ENCODE assay signal across 1 cellular context in the genomic region with DNA sequence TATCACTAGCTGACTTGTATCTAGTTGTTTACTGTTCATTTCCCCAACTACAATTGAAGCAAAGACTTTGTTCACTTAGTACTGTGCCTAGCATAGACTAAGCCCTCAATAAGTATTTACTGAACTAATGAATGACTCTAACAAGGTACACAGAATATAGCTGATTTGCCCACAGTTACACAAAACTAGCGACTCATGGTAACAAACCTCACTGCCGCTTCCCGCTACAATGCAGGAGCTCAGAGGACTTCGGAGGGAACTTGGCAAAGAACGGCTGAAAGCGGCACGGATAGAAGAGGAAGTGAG.
TF ChIP-seq lines count a peak whose summit lies in the region.

No MANE protein-coding gene starts in this region.

TF ChIP-seq in HepG2, 621 proteins besides CTCF, POLR2A, EP300 and RAD21 (continues in another document):
- TF ChIP-seq, protein P1, sequence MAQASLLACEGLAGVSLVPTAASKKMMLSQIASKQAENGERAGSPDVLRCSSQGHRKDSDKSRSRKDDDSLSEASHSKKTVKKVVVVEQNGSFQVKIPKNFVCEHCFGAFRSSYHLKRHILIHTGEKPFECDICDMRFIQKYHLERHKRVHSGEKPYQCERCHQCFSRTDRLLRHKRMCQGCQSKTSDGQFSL (CRISPR knock-in tag; IDR thresholded peaks at IDR 0.05) = 0 out of 2 replicates have a peak, but pooled peaks have one; percentile 5
- TF ChIP-seq, protein P2, sequence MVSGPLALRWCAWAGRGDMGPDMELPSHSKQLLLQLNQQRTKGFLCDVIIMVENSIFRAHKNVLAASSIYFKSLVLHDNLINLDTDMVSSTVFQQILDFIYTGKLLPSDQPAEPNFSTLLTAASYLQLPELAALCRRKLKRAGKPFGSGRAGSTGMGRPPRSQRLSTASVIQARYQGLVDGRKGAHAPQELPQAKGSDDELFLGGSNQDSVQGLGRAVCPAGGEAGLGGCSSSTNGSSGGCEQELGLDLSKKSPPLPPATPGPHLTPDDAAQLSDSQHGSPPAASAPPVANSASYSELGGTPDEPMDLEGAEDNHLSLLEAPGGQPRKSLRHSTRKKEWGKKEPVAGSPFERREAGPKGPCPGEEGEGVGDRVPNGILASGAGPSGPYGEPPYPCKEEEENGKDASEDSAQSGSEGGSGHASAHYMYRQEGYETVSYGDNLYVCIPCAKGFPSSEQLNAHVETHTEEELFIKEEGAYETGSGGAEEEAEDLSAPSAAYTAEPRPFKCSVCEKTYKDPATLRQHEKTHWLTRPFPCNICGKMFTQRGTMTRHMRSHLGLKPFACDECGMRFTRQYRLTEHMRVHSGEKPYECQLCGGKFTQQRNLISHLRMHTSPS (CRISPR knock-in tag; IDR thresholded peaks at IDR 0.05; ENCODE audit: low read depth) = no peak
- TF ChIP-seq KMT2B (CRISPR knock-in tag; IDR thresholded peaks at IDR 0.05) (no peak), GABPA (IDR thresholded peaks at IDR 0.05; ENCODE audit: low read depth, low read length) (peak; percentile 49), GABPA (CRISPR knock-in tag; IDR thresholded peaks at IDR 0.05; ENCODE audit: low read depth) (no peak), RXRA (CRISPR knock-in tag; IDR thresholded peaks at IDR 0.05) (no peak), TRIM24 (CRISPR knock-in tag; IDR thresholded peaks at IDR 0.05) (no peak), ZNF430 (CRISPR knock-in tag; IDR thresholded peaks at IDR 0.05) (no peak), RXRB (CRISPR knock-in tag; IDR thresholded peaks at IDR 0.05; ENCODE audit: borderline replicate concordance) (no peak), ZNF441 (CRISPR knock-in tag; IDR thresholded peaks at IDR 0.05; ENCODE audit: borderline replicate concordance) (no peak), ZNF138 (CRISPR knock-in tag; IDR thresholded peaks at IDR 0.05; ENCODE audit: low read depth) (no peak), ATAD3A (CRISPR knock-in tag; IDR thresholded peaks at IDR 0.05) (no peak), ZNF24 (IDR thresholded peaks at IDR 0.05) (peak; percentile 71), KDM4B (CRISPR knock-in tag; IDR thresholded peaks at IDR 0.05) (no peak), FOXK1 (CRISPR knock-in tag; IDR thresholded peaks at IDR 0.05; ENCODE audit: borderline replicate concordance, low read depth) (no peak), EEA1 (CRISPR knock-in tag; IDR thresholded peaks at IDR 0.05; ENCODE audit: borderline replicate concordance) (no peak), HNRNPL (IDR thresholded peaks at IDR 0.05; ENCODE audit: low read depth, low read length) (no peak), SNAI1 (CRISPR knock-in tag; IDR thresholded peaks at IDR 0.05; ENCODE audit: borderline replicate concordance) (no peak), ZNF350 (CRISPR knock-in tag; IDR thresholded peaks at IDR 0.05; ENCODE audit: borderline replicate concordance, low read depth) (no peak), ZNF782 (CRISPR knock-in tag; IDR thresholded peaks at IDR 0.05; ENCODE audit: borderline replicate concordance) (no peak), ZNF629 (CRISPR knock-in tag; conservative IDR thresholded peaks at IDR 0.05) (no peak), ATF7 (IDR thresholded peaks at IDR 0.05) (no peak), ATF7 (CRISPR knock-in tag; IDR thresholded peaks at IDR 0.05) (no peak), ZNF883 (CRISPR knock-in tag; IDR thresholded peaks at IDR 0.05; ENCODE audit: not compliant biosample characterization) (no peak), HIVEP1 (CRISPR knock-in tag; IDR thresholded peaks at IDR 0.05) (no peak), ZNF367 (CRISPR knock-in tag; IDR thresholded peaks at IDR 0.05; ENCODE audit: borderline replicate concordance) (no peak), ZNF30 (CRISPR knock-in tag; IDR thresholded peaks at IDR 0.05) (no peak)
- TF ChIP-seq, protein P3, sequence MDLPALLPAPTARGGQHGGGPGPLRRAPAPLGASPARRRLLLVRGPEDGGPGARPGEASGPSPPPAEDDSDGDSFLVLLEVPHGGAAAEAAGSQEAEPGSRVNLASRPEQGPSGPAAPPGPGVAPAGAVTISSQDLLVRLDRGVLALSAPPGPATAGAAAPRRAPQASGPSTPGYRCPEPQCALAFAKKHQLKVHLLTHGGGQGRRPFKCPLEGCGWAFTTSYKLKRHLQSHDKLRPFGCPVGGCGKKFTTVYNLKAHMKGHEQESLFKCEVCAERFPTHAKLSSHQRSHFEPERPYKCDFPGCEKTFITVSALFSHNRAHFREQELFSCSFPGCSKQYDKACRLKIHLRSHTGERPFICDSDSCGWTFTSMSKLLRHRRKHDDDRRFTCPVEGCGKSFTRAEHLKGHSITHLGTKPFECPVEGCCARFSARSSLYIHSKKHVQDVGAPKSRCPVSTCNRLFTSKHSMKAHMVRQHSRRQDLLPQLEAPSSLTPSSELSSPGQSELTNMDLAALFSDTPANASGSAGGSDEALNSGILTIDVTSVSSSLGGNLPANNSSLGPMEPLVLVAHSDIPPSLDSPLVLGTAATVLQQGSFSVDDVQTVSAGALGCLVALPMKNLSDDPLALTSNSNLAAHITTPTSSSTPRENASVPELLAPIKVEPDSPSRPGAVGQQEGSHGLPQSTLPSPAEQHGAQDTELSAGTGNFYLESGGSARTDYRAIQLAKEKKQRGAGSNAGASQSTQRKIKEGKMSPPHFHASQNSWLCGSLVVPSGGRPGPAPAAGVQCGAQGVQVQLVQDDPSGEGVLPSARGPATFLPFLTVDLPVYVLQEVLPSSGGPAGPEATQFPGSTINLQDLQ (CRISPR knock-in tag; IDR thresholded peaks at IDR 0.05) = no peak
- TF ChIP-seq, protein P4, sequence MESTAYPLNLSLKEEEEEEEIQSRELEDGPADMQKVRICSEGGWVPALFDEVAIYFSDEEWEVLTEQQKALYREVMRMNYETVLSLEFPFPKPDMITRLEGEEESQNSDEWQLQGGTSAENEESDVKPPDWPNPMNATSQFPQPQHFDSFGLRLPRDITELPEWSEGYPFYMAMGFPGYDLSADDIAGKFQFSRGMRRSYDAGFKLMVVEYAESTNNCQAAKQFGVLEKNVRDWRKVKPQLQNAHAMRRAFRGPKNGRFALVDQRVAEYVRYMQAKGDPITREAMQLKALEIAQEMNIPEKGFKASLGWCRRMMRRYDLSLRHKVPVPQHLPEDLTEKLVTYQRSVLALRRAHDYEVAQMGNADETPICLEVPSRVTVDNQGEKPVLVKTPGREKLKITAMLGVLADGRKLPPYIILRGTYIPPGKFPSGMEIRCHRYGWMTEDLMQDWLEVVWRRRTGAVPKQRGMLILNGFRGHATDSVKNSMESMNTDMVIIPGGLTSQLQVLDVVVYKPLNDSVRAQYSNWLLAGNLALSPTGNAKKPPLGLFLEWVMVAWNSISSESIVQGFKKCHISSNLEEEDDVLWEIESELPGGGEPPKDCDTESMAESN (CRISPR knock-in tag; conservative IDR thresholded peaks at IDR 0.05) = no peak
- TF ChIP-seq, protein P5, sequence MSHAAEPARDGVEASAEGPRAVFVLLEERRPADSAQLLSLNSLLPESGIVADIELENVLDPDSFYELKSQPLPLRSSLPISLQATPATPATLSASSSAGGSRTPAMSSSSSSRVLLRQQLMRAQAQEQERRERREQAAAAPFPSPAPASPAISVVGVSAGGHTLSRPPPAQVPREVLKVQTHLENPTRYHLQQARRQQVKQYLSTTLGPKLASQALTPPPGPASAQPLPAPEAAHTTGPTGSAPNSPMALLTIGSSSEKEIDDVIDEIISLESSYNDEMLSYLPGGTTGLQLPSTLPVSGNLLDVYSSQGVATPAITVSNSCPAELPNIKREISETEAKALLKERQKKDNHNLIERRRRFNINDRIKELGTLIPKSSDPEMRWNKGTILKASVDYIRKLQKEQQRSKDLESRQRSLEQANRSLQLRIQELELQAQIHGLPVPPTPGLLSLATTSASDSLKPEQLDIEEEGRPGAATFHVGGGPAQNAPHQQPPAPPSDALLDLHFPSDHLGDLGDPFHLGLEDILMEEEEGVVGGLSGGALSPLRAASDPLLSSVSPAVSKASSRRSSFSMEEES (CRISPR knock-in tag; IDR thresholded peaks at IDR 0.05) = no peak
- TF ChIP-seq, protein P6, sequence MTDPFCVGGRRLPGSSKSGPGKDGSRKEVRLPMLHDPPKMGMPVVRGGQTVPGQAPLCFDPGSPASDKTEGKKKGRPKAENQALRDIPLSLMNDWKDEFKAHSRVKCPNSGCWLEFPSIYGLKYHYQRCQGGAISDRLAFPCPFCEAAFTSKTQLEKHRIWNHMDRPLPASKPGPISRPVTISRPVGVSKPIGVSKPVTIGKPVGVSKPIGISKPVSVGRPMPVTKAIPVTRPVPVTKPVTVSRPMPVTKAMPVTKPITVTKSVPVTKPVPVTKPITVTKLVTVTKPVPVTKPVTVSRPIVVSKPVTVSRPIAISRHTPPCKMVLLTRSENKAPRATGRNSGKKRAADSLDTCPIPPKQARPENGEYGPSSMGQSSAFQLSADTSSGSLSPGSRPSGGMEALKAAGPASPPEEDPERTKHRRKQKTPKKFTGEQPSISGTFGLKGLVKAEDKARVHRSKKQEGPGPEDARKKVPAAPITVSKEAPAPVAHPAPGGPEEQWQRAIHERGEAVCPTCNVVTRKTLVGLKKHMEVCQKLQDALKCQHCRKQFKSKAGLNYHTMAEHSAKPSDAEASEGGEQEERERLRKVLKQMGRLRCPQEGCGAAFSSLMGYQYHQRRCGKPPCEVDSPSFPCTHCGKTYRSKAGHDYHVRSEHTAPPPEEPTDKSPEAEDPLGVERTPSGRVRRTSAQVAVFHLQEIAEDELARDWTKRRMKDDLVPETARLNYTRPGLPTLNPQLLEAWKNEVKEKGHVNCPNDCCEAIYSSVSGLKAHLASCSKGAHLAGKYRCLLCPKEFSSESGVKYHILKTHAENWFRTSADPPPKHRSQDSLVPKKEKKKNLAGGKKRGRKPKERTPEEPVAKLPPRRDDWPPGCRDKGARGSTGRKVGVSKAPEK (CRISPR knock-in tag; IDR thresholded peaks at IDR 0.05; ENCODE audit: borderline replicate concordance) = no peak
- TF ChIP-seq, protein P7, sequence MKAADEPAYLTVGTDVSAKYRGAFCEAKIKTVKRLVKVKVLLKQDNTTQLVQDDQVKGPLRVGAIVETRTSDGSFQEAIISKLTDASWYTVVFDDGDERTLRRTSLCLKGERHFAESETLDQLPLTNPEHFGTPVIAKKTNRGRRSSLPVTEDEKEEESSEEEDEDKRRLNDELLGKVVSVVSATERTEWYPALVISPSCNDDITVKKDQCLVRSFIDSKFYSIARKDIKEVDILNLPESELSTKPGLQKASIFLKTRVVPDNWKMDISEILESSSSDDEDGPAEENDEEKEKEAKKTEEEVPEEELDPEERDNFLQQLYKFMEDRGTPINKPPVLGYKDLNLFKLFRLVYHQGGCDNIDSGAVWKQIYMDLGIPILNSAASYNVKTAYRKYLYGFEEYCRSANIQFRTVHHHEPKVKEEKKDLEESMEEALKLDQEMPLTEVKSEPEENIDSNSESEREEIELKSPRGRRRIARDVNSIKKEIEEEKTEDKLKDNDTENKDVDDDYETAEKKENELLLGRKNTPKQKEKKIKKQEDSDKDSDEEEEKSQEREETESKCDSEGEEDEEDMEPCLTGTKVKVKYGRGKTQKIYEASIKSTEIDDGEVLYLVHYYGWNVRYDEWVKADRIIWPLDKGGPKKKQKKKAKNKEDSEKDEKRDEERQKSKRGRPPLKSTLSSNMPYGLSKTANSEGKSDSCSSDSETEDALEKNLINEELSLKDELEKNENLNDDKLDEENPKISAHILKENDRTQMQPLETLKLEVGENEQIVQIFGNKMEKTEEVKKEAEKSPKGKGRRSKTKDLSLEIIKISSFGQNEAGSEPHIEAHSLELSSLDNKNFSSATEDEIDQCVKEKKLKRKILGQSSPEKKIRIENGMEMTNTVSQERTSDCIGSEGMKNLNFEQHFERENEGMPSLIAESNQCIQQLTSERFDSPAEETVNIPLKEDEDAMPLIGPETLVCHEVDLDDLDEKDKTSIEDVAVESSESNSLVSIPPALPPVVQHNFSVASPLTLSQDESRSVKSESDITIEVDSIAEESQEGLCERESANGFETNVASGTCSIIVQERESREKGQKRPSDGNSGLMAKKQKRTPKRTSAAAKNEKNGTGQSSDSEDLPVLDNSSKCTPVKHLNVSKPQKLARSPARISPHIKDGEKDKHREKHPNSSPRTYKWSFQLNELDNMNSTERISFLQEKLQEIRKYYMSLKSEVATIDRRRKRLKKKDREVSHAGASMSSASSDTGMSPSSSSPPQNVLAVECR (CRISPR knock-in tag; IDR thresholded peaks at IDR 0.05; ENCODE audit: borderline replicate concordance) = no peak
- TF ChIP-seq, protein P8, sequence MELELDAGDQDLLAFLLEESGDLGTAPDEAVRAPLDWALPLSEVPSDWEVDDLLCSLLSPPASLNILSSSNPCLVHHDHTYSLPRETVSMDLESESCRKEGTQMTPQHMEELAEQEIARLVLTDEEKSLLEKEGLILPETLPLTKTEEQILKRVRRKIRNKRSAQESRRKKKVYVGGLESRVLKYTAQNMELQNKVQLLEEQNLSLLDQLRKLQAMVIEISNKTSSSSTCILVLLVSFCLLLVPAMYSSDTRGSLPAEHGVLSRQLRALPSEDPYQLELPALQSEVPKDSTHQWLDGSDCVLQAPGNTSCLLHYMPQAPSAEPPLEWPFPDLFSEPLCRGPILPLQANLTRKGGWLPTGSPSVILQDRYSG (CRISPR knock-in tag; IDR thresholded peaks at IDR 0.05) = no peak
- TF ChIP-seq, protein P9, sequence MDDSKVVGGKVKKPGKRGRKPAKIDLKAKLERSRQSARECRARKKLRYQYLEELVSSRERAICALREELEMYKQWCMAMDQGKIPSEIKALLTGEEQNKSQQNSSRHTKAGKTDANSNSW (CRISPR knock-in tag; IDR thresholded peaks at IDR 0.05; ENCODE audit: borderline replicate concordance) = 0 out of 2 replicates have a peak, but pooled peaks have one; percentile 15
- TF ChIP-seq, protein P10, sequence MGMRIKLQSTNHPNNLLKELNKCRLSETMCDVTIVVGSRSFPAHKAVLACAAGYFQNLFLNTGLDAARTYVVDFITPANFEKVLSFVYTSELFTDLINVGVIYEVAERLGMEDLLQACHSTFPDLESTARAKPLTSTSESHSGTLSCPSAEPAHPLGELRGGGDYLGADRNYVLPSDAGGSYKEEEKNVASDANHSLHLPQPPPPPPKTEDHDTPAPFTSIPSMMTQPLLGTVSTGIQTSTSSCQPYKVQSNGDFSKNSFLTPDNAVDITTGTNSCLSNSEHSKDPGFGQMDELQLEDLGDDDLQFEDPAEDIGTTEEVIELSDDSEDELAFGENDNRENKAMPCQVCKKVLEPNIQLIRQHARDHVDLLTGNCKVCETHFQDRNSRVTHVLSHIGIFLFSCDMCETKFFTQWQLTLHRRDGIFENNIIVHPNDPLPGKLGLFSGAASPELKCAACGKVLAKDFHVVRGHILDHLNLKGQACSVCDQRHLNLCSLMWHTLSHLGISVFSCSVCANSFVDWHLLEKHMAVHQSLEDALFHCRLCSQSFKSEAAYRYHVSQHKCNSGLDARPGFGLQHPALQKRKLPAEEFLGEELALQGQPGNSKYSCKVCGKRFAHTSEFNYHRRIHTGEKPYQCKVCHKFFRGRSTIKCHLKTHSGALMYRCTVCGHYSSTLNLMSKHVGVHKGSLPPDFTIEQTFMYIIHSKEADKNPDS (CRISPR knock-in tag; IDR thresholded peaks at IDR 0.05) = no peak
